ENCODE assay signal across 1 cellular context in genomic region chr9:83637389-83637788, GRCh38.
TF ChIP-seq lines count a peak whose summit lies in the region.

No MANE protein-coding gene starts in this region.

TF ChIP-seq in HepG2, 621 proteins besides CTCF, POLR2A, EP300 and RAD21 (continued from another document):
- TF ChIP-seq ATF4 (CRISPR knock-in tag; IDR thresholded peaks at IDR 0.05) (no peak), HNRNPUL1 (IDR thresholded peaks at IDR 0.05; ENCODE audit: low read depth, low read length) (no peak)
